In genomic region chr9:134088064-134088725, GRCh38 we compare ENCODE assay signal across 19 cellular contexts. TPM values are rescaled to one million over a fixed set of nuclear protein-coding genes. Genes with fewer than 3 reads are reported as not detected.
DNase-seq lines count a peak whose midpoint lies in the region; ATAC-seq and TF ChIP-seq lines count a peak whose summit lies in the region.
"Had no signal": no experiment of that assay in that cellular context is flagged by ENCODE, and none has a peak within 500 bp of the region (broad histone marks: within the 10 kb centered on the region; RNA-seq: fewer than 3 reads in every experiment).

No MANE protein-coding gene starts in this region.

- peaks cover 0 to 5% of the 10 kb centered on the region in 2 donors for H3K4me1 ChIP-seq in thyroid gland
- no peaks in the 10 kb centered on the region for H3K4me1 ChIP-seq in adrenal gland (replicated peaks in 1 of 2)
- H3K4me1 ChIP-seq: Caco-2 had no signal

- 55 to 75% methylated on average over 12 to 14 of the region's 14 CpGs for WGBS in thyroid gland, 2 donors
- 85 to 88% (median 87%) methylated on average over 11 to 14 of the region's 14 CpGs for WGBS in adrenal gland, 4 donors

- intact Hi-C loops in thyroid gland (cut with DNase I) (no loop called here), adrenal gland (cut with DNase I) (no loop called here)

- DNase-seq in Daoy (ENCODE audit: low read depth) (peak; percentile 41), RPMI7951 (ENCODE audit: low read depth) (peak; percentile 31), mesenteric fat pad (ENCODE audit: low spot score) (peak; percentile 87), thyroid gland (peak; percentile 55 to 60), adrenal gland (no peak)
- DNase-seq: Caco-2; CD4-positive, CD25-positive, alpha-beta regulatory T cell; DMS153; H9; KBM-7; NCI-H1436; NCI-H2081; NCI-H226; NCI-H526; OCI-M1; RPMI8226; SIG-M5 had no signal

- H3K27ac ChIP-seq in thyroid gland, result no peak overlapping the region
- no peak overlapping the region for H3K27ac ChIP-seq in adrenal gland

- H3K4me3 ChIP-seq in thyroid gland (replicated peaks in 1 of 3) (no peak overlapping the region), adrenal gland (no peak overlapping the region)

- no peaks in the 10 kb centered on the region for H3K27me3 ChIP-seq in thyroid gland
- no peaks in the 10 kb centered on the region for H3K27me3 ChIP-seq in adrenal gland

- TF ChIP-seq POLR2A in thyroid gland (IDR thresholded peaks at IDR 0.05), result no peak
- TF ChIP-seq POLR2A in adrenal gland (IDR thresholded peaks at IDR 0.05), result no peak

- H3K36me3 ChIP-seq in thyroid gland (no peaks in the 10 kb centered on the region), adrenal gland (replicated peaks in 1 of 2) (no peaks in the 10 kb centered on the region)

- ATAC-seq in GM18861 (IDR thresholded peaks at IDR 0.05; ENCODE audit: unreplicated experiment) (no peak), HG02588 (IDR thresholded peaks at IDR 0.05; ENCODE audit: unreplicated experiment) (no peak)

- H3K9me3 ChIP-seq in thyroid gland (no peaks in the 10 kb centered on the region), adrenal gland (replicated peaks in 1 of 3) (no peaks in the 10 kb centered on the region)
- H3K9me3 ChIP-seq: Caco-2 had no signal

- TF ChIP-seq CTCF in thyroid gland (IDR thresholded peaks at IDR 0.05), result no peak
- no peak for TF ChIP-seq CTCF in adrenal gland (IDR thresholded peaks at IDR 0.05)

RNA-seq across cellular contexts. Expression of gene BRD3, which starts 20.4 kb away (rescaled TPM):
- total RNA-seq in Daoy (2014; rRNA removed; shearing (Covaris generic)), result 6.4 and 6.5 TPM in 2 replicates
- 1.6 and 2.2 TPM in 2 replicates for total RNA-seq in RPMI7951 (2014; rRNA removed; shearing (Covaris generic))
- total RNA-seq in mesenteric fat pad (28.6 TPM), thyroid gland (10 to 100 TPM; 21.6 to 42.7 (median 28.7) TPM), adrenal gland (10 to 100 TPM; 16.0 to 73.1 (median 24.1) TPM)
- 10 to 100 TPM in 2 of 3 donors, 1 to 10 TPM in 1; 8.4 to 18.1 (median 10.4) TPM for polyA plus RNA-seq in adrenal gland

RNA-seq across cellular contexts. Expression of gene WDR5, which starts 47.7 kb away (rescaled TPM):
- 36.5 and 40.9 TPM in 2 replicates for total RNA-seq in Daoy (2014; rRNA removed; shearing (Covaris generic))
- 15.8 and 16.3 TPM in 2 replicates for total RNA-seq in RPMI7951 (2014; rRNA removed; shearing (Covaris generic))
- 28.7 TPM for total RNA-seq in mesenteric fat pad
- 10 to 100 TPM; 24.1 to 40.1 (median 27.1) TPM for total RNA-seq in thyroid gland
- total RNA-seq in adrenal gland, result 10 to 100 TPM; 19.0 to 28.5 (median 26.4) TPM
- polyA plus RNA-seq in adrenal gland, result 10 to 100 TPM; 18.5 to 21.4 (median 19.5) TPM

Comparison
In these comparisons a context has a peak if more than half of its experiments do, and no peak if none do; other contexts are left out.
1. DNase-seq: peak in Daoy (single experiment), RPMI7951 (single experiment), mesenteric fat pad (single experiment) and thyroid gland (2 of 2); none in adrenal gland (0 of 7).